ENCODE assay signal across 8 cellular contexts in the genomic region with DNA sequence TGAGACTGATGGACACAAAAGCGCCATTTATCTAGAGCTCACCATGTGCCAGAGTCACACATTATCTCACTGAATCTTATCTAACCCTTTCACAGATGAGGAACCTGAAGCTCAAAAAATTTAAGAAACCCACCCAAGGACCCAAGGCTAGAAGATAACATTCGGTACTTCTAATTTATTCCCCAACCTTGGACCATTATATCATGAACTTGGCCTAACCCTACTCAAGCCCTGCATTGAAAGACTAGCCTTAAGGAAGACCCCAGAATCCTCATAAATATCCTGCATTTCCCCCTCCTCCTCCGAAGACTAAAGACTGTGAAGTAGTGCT. TPM values are rescaled to one million over a fixed set of nuclear protein-coding genes. Genes with fewer than 3 reads are reported as not detected.
DNase-seq lines count a peak whose midpoint lies in the region; ATAC-seq and TF ChIP-seq lines count a peak whose summit lies in the region.

No MANE protein-coding gene starts in this region.

- H3K27ac Mint-ChIP-seq in activated naive CD4-positive, alpha-beta T cell treated with anti-CD3 and anti-CD28 coated beads, Interleukin-2, amount 10 ng/mL, durations not matched to agents 7 days and 5 days = peak overlapping the region; percentile 84
- H3K27ac Mint-ChIP-seq in memory B cell (peak overlapping the region; percentile 94), type B pancreatic cell (peak overlapping the region; percentile 87)

- peak overlapping the region; percentile 76 for H3K4me3 Mint-ChIP-seq in activated naive CD4-positive, alpha-beta T cell treated with anti-CD3 and anti-CD28 coated beads, Interleukin-2, amount 10 ng/mL, durations not matched to agents 7 days and 5 days
- H3K4me3 Mint-ChIP-seq in memory B cell (peak overlapping the region; percentile 92), type B pancreatic cell (peak overlapping the region; percentile 87)

- peaks cover 26% of the 10 kb centered on the region for H3K36me3 Mint-ChIP-seq in activated naive CD4-positive, alpha-beta T cell treated with anti-CD3 and anti-CD28 coated beads, Interleukin-2, amount 10 ng/mL, durations not matched to agents 7 days and 5 days
- peaks cover 9% of the 10 kb centered on the region for H3K36me3 Mint-ChIP-seq in memory B cell
- H3K36me3 Mint-ChIP-seq in type B pancreatic cell = peaks cover 9% of the 10 kb centered on the region

- CTCF ChIA-PET in activated naive CD4-positive, alpha-beta T cell treated with anti-CD3 and anti-CD28 coated beads, Interleukin-2, amount 10 ng/mL, durations not matched to agents 7 days and 5 days (lab: Charles Lee) = interaction anchor here (0.8 to 5.3 kb wide), 14 partner anchors 10 to 146 kb away, joined by 3 to 51 read pairs (median 5); partner anchors contain the start of gene NAE1

- TF ChIP-seq CTCF in type B pancreatic cell (conservative IDR thresholded peaks at IDR 0.05) = peak; percentile 5

- H3K4me1 Mint-ChIP-seq in activated naive CD4-positive, alpha-beta T cell treated with anti-CD3 and anti-CD28 coated beads, Interleukin-2, amount 10 ng/mL, durations not matched to agents 7 days and 5 days = peaks cover 39% of the 10 kb centered on the region
- H3K4me1 Mint-ChIP-seq in memory B cell (peaks cover 16% of the 10 kb centered on the region), type B pancreatic cell (ENCODE audit: unreplicated experiment) (peaks cover 20% of the 10 kb centered on the region)

- peak overlapping the region; percentile 89 for H3K27ac ChIP-seq in angular gyrus (ENCODE audit: low read depth, low read length)

- no peak for DNase-seq in activated naive CD4-positive, alpha-beta T cell treated with anti-CD3 and anti-CD28 coated beads, Interleukin-2, amount 10 ng/mL, durations not matched to agents 7 days and 5 days
- DNase-seq in activated naive CD4-positive, alpha-beta T cell treated with Interleukin-2 at 50 U/mL for 16 hours = no peak
- DNase-seq in memory B cell (ENCODE audit: low spot score in 2 of 2) (no peak), type B pancreatic cell (ENCODE audit: extremely low spot score, unreplicated experiment) (no peak), DMS 273 treated with DMSO at 0.1 percent for 48 hours (lab: John Stamatoyannopoulos, UW) (no peak), NCI-H226 (no peak)
- DNase-seq in stimulated activated naive CD4-positive, alpha-beta T cell treated with Interleukin-2 at 50 U/mL for 16 hours (lab: John Stamatoyannopoulos, UW) = no peak

- no peak for ATAC-seq in memory B cell (ENCODE audit: low read depth)

- no peaks in the 10 kb centered on the region for H3K9me3 Mint-ChIP-seq in activated naive CD4-positive, alpha-beta T cell treated with anti-CD3 and anti-CD28 coated beads, Interleukin-2, amount 10 ng/mL, durations not matched to agents 7 days and 5 days
- H3K9me3 Mint-ChIP-seq in memory B cell = no peaks in the 10 kb centered on the region
- H3K9me3 Mint-ChIP-seq in type B pancreatic cell = no peaks in the 10 kb centered on the region

- H3K27me3 Mint-ChIP-seq in activated naive CD4-positive, alpha-beta T cell treated with anti-CD3 and anti-CD28 coated beads, Interleukin-2, amount 10 ng/mL, durations not matched to agents 7 days and 5 days = peaks cover 30% of the 10 kb centered on the region
- H3K27me3 Mint-ChIP-seq in memory B cell = peaks cover 9% of the 10 kb centered on the region
- peaks cover 29% of the 10 kb centered on the region for H3K27me3 Mint-ChIP-seq in type B pancreatic cell

RNA-seq across cellular contexts. Expression of gene DYNC1LI2, which starts 0.5 kb away (rescaled TPM):
- 113 and 135 TPM in 2 replicates for total RNA-seq in type B pancreatic cell (ENCODE audit: low replicate concordance)

RNA-seq across cellular contexts. Expression of gene TERB1, which starts 49.4 kb away (rescaled TPM):
- total RNA-seq in type B pancreatic cell (ENCODE audit: low replicate concordance) = 0.41 TPM in 1 of 2 replicates, not detected in the other

RNA-seq across cellular contexts. Expression of gene CMTM4, which starts 55.4 kb away (rescaled TPM):
- 64.4 and 72.1 TPM in 2 replicates for total RNA-seq in type B pancreatic cell (ENCODE audit: low replicate concordance)
